In the genomic region with DNA sequence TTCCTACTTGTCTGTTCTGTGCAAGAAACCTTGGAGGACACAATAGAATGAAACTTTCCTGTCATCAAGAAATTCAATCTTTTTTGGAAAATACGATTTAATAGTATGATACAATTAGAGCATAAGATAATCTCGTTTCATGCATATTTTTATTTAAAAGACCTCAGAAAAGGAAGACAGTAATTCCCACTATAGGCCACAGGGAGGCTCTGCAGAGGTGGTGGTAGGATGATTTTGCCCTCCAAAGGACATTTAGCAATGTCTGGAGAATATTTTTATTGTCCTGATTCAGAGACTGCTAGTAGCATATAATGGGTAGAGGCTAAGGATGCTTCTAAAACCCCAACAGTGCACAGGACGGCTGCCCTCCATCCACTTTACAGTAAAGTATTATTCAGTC, we compare ENCODE assay signal across 10 cellular contexts.
DNase-seq lines count a peak whose midpoint lies in the region; ATAC-seq, FAIRE-seq and TF ChIP-seq lines count a peak whose summit lies in the region.
"Had no signal": no experiment of that assay in that cellular context is flagged by ENCODE, and none has a peak within 500 bp of the region (broad histone marks: within the 10 kb centered on the region; RNA-seq: fewer than 3 reads in every experiment).

No MANE protein-coding gene starts in this region.

- H3K4me3 ChIP-seq in WERI-Rb-1 (ENCODE audit: low read depth, low read length) (no peak overlapping the region), HepG2 (replicated peaks in 1 of 3; ENCODE audit: insufficient read depth in 1 of 3, low read depth in 2 of 3, low read length in 3 of 3) (no peak overlapping the region)

- H3K9ac ChIP-seq in HepG2 (ENCODE audit: insufficient read depth, low read depth, low read length), result no peak overlapping the region

- H3K27ac ChIP-seq in WERI-Rb-1 (no peak overlapping the region), HepG2 (ENCODE audit: extremely low read length, insufficient read depth, low read length) (no peak overlapping the region)

- no peak overlapping the region for H3K4me2 ChIP-seq in HepG2 (ENCODE audit: low read depth, low read length)

- H3K27me3 ChIP-seq in WERI-Rb-1 (ENCODE audit: insufficient read depth, low read depth, severe bottlenecking) (no peaks in the 10 kb centered on the region), HepG2 (ENCODE audit: control insufficient read depth in 1 of 2, insufficient read depth in 2 of 2, low read length in 2 of 2) (no peaks in the 10 kb centered on the region)

- peak; percentile 44 for FAIRE-seq in HepG2 (lab: Jason Lieb, UNC)

- in situ Hi-C loops in HepG2 (cut with HindIII; ENCODE audit: extremely low pct_ligation_motif_present, low pct_unique_long_range_greater_than_20kb), result loop anchor here (25.0 kb wide), 1 partner anchor 273 kb away; no protein-coding TSS in a partner anchor

- no peak for TF ChIP-seq RAD21 in HepG2 (CRISPR knock-in tag; IDR thresholded peaks at IDR 0.05)

- TF ChIP-seq EP300 in HepG2 (IDR thresholded peaks at IDR 0.05; ENCODE audit: low read depth in 2 of 2, low read length in 2 of 2), result no peak
- no peak for TF ChIP-seq EP300 in HepG2 (CRISPR knock-in tag; IDR thresholded peaks at IDR 0.05; ENCODE audit: borderline replicate concordance)

- TF ChIP-seq CTCF in WERI-Rb-1 (IDR thresholded peaks at IDR 0.05; ENCODE audit: low read depth, low read length) (peak; percentile 46), HepG2 (CRISPR knock-in tag; IDR thresholded peaks at IDR 0.05) (no peak)

- POLR2A ChIA-PET in HepG2 (lab: Yijun Ruan, JAX), result no interaction called here

- BruUV-seq in HepG2 (replicated peaks; lab: Mats Ljungman, UMichigan), result no TSS peak

- H4K20me1 ChIP-seq in HepG2 (ENCODE audit: insufficient read depth, low read length), result no peaks in the 10 kb centered on the region

- H3K4me1 ChIP-seq in HepG2 (ENCODE audit: insufficient read depth, low read length), result no peaks in the 10 kb centered on the region

- no peak overlapping the region for H2AFZ ChIP-seq in HepG2 (ENCODE audit: low read length)

- ATAC-seq in HepG2 (no peak), GM21526 (IDR thresholded peaks at IDR 0.05; ENCODE audit: low FRiP score, unreplicated experiment) (no peak)

- peak; percentile 18 for DNase-seq in D341Med (ENCODE audit: low spot score)
- peak; percentile 1 for DNase-seq in HuH-7 (ENCODE audit: low spot score)
- DNase-seq in WERI-Rb-1, result peak; percentile 16
- DNase-seq in HepG2 (ENCODE audit: low spot score), result no peak
- DNase-seq in NCI-H128 (lab: John Stamatoyannopoulos, UW; ENCODE audit: unreplicated experiment), result no peak
- DNase-seq in activated effector memory CD4-positive, alpha-beta T cell treated with Interleukin-2 at 50 U/mL for 16 hours, result no peak
- no peak for DNase-seq in NCI-H2029 treated with DMSO at 0.1 percent for 48 hours (lab: John Stamatoyannopoulos, UW)
- DNase-seq: activated naive CD4-positive, alpha-beta T cell treated with anti-CD3 and anti-CD28 coated beads, Interleukin-2, amount 50 U/mL, for 16 hours; occipital lobe had no signal

- no peak for TF ChIP-seq POLR2A in HepG2 (IDR thresholded peaks at IDR 0.05; ENCODE audit: insufficient read depth in 1 of 2, low read depth in 2 of 2, low read length in 2 of 2)

- peaks cover 6% of the 10 kb centered on the region for H3K9me3 ChIP-seq in WERI-Rb-1 (ENCODE audit: severe bottlenecking)
- H3K9me3 ChIP-seq in HepG2 (ENCODE audit: low read length), result no peaks in the 10 kb centered on the region

- WGBS in HepG2 (ENCODE audit: low lambda C conversion rate), result 0% methylated on average over 2 of the region's 3 CpGs

- H3K79me2 ChIP-seq in HepG2 (ENCODE audit: insufficient read depth, low read length), result no peaks in the 10 kb centered on the region

- CTCF ChIA-PET in HepG2 (lab: Yijun Ruan, JAX; ENCODE audit: low intra/inter-chr PET ratio, low total read pairs), result no interaction called here

- H3K36me3 ChIP-seq in WERI-Rb-1 (no peaks in the 10 kb centered on the region), HepG2 (replicated peaks in 1 of 2; ENCODE audit: control insufficient read depth in 1 of 2, insufficient read depth in 2 of 2, low read length in 2 of 2) (no peaks in the 10 kb centered on the region)

- intact Hi-C loops in HepG2 (cut with micrococcal nuclease; ENCODE audit: unreplicated experiment), result loop anchor here (2.0 kb wide), 1 partner anchor 282 kb away; no protein-coding TSS in a partner anchor

TF ChIP-seq in HepG2, 621 proteins besides CTCF, POLR2A, EP300 and RAD21:
- no peak for TF ChIP-seq NCOR1 (IDR thresholded peaks at IDR 0.05; ENCODE audit: borderline replicate concordance, low read length)
- TF ChIP-seq, protein P1, sequence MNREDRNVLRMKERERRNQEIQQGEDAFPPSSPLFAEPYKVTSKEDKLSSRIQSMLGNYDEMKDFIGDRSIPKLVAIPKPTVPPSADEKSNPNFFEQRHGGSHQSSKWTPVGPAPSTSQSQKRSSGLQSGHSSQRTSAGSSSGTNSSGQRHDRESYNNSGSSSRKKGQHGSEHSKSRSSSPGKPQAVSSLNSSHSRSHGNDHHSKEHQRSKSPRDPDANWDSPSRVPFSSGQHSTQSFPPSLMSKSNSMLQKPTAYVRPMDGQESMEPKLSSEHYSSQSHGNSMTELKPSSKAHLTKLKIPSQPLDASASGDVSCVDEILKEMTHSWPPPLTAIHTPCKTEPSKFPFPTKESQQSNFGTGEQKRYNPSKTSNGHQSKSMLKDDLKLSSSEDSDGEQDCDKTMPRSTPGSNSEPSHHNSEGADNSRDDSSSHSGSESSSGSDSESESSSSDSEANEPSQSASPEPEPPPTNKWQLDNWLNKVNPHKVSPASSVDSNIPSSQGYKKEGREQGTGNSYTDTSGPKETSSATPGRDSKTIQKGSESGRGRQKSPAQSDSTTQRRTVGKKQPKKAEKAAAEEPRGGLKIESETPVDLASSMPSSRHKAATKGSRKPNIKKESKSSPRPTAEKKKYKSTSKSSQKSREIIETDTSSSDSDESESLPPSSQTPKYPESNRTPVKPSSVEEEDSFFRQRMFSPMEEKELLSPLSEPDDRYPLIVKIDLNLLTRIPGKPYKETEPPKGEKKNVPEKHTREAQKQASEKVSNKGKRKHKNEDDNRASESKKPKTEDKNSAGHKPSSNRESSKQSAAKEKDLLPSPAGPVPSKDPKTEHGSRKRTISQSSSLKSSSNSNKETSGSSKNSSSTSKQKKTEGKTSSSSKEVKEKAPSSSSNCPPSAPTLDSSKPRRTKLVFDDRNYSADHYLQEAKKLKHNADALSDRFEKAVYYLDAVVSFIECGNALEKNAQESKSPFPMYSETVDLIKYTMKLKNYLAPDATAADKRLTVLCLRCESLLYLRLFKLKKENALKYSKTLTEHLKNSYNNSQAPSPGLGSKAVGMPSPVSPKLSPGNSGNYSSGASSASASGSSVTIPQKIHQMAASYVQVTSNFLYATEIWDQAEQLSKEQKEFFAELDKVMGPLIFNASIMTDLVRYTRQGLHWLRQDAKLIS (CRISPR knock-in tag; IDR thresholded peaks at IDR 0.05), result no peak
- no peak for TF ChIP-seq ZNF12 (CRISPR knock-in tag; IDR thresholded peaks at IDR 0.05)
- no peak for TF ChIP-seq ZNF569 (CRISPR knock-in tag; IDR thresholded peaks at IDR 0.05; ENCODE audit: borderline replicate concordance)
- TF ChIP-seq SALL1 (CRISPR knock-in tag; IDR thresholded peaks at IDR 0.05), result no peak
- TF ChIP-seq POLR2AphosphoS2 (IDR thresholded peaks at IDR 0.05; ENCODE audit: low read depth, low read length), result no peak
- no peak for TF ChIP-seq MAF1 (CRISPR knock-in tag; IDR thresholded peaks at IDR 0.05; ENCODE audit: borderline replicate concordance)
- no peak for TF ChIP-seq FOSL2 (CRISPR knock-in tag; IDR thresholded peaks at IDR 0.05)
- TF ChIP-seq, protein P2, sequence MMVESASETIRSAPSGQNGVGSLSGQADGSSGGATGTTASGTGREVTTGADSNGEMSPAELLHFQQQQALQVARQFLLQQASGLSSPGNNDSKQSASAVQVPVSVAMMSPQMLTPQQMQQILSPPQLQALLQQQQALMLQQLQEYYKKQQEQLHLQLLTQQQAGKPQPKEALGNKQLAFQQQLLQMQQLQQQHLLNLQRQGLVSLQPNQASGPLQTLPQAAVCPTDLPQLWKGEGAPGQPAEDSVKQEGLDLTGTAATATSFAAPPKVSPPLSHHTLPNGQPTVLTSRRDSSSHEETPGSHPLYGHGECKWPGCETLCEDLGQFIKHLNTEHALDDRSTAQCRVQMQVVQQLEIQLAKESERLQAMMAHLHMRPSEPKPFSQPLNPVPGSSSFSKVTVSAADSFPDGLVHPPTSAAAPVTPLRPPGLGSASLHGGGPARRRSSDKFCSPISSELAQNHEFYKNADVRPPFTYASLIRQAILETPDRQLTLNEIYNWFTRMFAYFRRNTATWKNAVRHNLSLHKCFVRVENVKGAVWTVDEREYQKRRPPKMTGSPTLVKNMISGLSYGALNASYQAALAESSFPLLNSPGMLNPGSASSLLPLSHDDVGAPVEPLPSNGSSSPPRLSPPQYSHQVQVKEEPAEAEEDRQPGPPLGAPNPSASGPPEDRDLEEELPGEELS (CRISPR knock-in tag; IDR thresholded peaks at IDR 0.05), result no peak

Comparison
In these comparisons a context has a peak if more than half of its experiments do, and no peak if none do; other contexts are left out.
1. DNase-seq: peak in D341Med (single experiment), HuH-7 (single experiment) and WERI-Rb-1 (single experiment); none in HepG2 (single experiment), NCI-H128 (single experiment), activated effector memory CD4-positive, alpha-beta T cell treated with Interleukin-2 at 50 U/mL for 16 hours (single experiment) and NCI-H2029 treated with DMSO at 0.1 percent for 48 hours (single experiment).